ENCODE assay signal across 8 cellular contexts in the genomic region with DNA sequence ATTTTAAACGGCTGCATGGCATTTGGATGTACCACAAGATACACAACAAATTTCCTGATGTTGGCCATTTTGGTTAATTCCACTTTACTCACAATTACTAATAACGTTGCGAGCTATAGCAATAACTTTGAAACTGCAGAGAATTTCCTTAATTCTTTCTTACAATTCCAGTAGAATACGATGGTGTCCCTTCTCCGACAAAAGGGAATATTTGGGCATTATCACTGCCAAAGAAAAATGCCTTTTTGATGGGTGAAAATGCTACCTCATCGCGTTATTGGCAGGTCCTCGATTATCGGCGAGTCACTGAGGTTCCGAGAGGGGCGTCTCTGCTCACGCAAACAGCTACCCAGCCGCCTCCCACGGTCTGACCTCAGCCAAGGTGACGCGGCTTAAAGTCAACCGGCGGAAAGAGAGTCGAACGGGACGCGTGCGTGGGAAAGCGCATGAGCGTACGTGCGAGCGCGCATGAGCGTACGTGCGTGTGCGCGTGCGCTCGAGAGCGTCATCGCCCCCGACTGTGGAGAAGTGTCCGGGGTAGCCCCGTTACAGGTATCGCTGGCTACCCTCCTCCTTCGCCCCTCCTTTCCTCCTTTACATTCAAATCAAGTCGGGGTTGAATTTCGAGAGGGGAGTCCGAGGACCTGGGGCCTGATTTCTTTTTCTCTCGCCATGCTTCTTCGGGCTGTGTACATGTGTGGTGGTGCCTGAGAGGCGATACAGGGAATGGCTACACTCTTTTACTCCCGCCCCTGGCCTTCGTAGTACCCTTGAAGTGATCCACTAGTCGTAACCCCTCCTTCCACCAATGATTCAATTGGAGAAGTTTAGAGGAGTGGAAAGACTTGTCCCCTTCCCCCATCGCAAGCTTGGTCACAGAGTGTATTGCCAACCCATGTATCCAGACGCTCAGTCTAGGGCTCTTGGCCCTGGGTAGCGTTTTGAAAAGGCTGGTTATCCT. TPM values are rescaled to one million over a fixed set of nuclear protein-coding genes. Genes with fewer than 3 reads are reported as not detected.
DNase-seq lines count a peak whose midpoint lies in the region; ATAC-seq and TF ChIP-seq lines count a peak whose summit lies in the region.

A gene (plus strand): TSS at position 495 of the 961 bp plus-strand sequence. CDS start 931 bp downstream, outside the sequence.

- peak within 1 kb of the TSS; percentile 95 for H3K4me3 Mint-ChIP-seq in T-helper 2 cell treated with Interferon-gamma antibody and Interleukin-4, amounts not matched to agents 5 μg/mL and 100 μg/mL, for 36 hours

- H3K27ac ChIP-seq in ascending aorta = peak within 1 kb of the TSS; percentile 83 to 85
- peak within 1 kb of the TSS; percentile 81 for H3K27ac ChIP-seq in vagina

- TF ChIP-seq CTCF in ascending aorta (IDR thresholded peaks at IDR 0.05) (no peak), vagina (IDR thresholded peaks at IDR 0.05) (no peak)

- TF ChIP-seq POLR2A in GM18505 (IDR thresholded peaks at IDR 0.05; ENCODE audit: borderline replicate concordance, extremely low read depth, insufficient read depth, insufficient read length) (peak; percentile 94), vagina (IDR thresholded peaks at IDR 0.05) (no peak)

- H3K4me1 ChIP-seq in ascending aorta (peaks cover 0 to 8% of the 10 kb centered on the region in 2 donors), vagina (peaks cover 30% of the 10 kb centered on the region)

- no peaks in the 10 kb centered on the region for H3K9me3 Mint-ChIP-seq in T-helper 2 cell treated with Interferon-gamma antibody and Interleukin-4, amounts not matched to agents 5 μg/mL and 100 μg/mL, for 36 hours

- H3K36me3 ChIP-seq in ascending aorta (no peaks in the 10 kb centered on the region), vagina (no peaks in the 10 kb centered on the region)

- peaks cover 20% of the 10 kb centered on the region for H3K36me3 Mint-ChIP-seq in T-helper 2 cell treated with Interferon-gamma antibody and Interleukin-4, amounts not matched to agents 5 μg/mL and 100 μg/mL, for 36 hours (ENCODE audit: low read depth)

- peak within 1 kb of the TSS; percentile 98 for H3K27ac Mint-ChIP-seq in T-helper 2 cell treated with Interferon-gamma antibody and Interleukin-4, amounts not matched to agents 5 μg/mL and 100 μg/mL, for 36 hours

- ATAC-seq in GM18505 (IDR thresholded peaks at IDR 0.05; ENCODE audit: unreplicated experiment) = peak; percentile 93
- ATAC-seq in HG02970 (IDR thresholded peaks at IDR 0.05; ENCODE audit: low FRiP score, unreplicated experiment) = peak; percentile 97

- H3K4me1 Mint-ChIP-seq in T-helper 2 cell treated with Interferon-gamma antibody and Interleukin-4, amounts not matched to agents 5 μg/mL and 100 μg/mL, for 36 hours (ENCODE audit: low read depth) = peaks cover 36% of the 10 kb centered on the region

- peak; percentile 68 to 77 for DNase-seq in NCI-H1930 (lab: John Stamatoyannopoulos, UW)
- DNase-seq in T-helper 2 cell treated with Interferon-gamma antibody and Interleukin-4, amounts not matched to agents 5 μg/mL and 100 μg/mL, for 36 hours (ENCODE audit: low spot score) = peak; percentile 95
- DNase-seq in ascending aorta (ENCODE audit: low spot score in 2 of 2) = peak; percentile 73 to 95
- peak; percentile 85 for DNase-seq in hepatic stellate cell (ENCODE audit: low spot score)
- peak; percentile 89 for DNase-seq in putamen (ENCODE audit: low spot score)
- DNase-seq in vagina (ENCODE audit: extremely low spot score in 2 of 2) = peak in 1 of 2 donors; percentile 89

- intact Hi-C loops in ascending aorta (cut with DNase I) = loop anchor here (10.0 kb wide), 1 partner anchor 315 kb away; no protein-coding TSS in a partner anchor
- intact Hi-C loops in vagina (cut with DNase I) = loop anchor here (10.0 kb wide), 1 partner anchor 125 kb away; a partner anchor contains a TSS

- H3K27me3 ChIP-seq in ascending aorta = no peaks in the 10 kb centered on the region
- no peaks in the 10 kb centered on the region for H3K27me3 ChIP-seq in vagina

- H3K9me3 ChIP-seq in ascending aorta (no peaks in the 10 kb centered on the region), vagina (no peaks in the 10 kb centered on the region)

- H3K27me3 Mint-ChIP-seq in T-helper 2 cell treated with Interferon-gamma antibody and Interleukin-4, amounts not matched to agents 5 μg/mL and 100 μg/mL, for 36 hours (ENCODE audit: low read depth) = no peaks in the 10 kb centered on the region

- peak within 1 kb of the TSS; percentile 68 to 69 for H3K4me3 ChIP-seq in ascending aorta
- H3K4me3 ChIP-seq in vagina = peak within 1 kb of the TSS; percentile 61 to 66

RNA-seq across cellular contexts. Expression of the gene that starts here (rescaled TPM):
- total RNA-seq in ascending aorta (not detected), vagina (5.9 TPM)

Comparison
In these comparisons a context has a peak if more than half of its experiments do, and no peak if none do; other contexts are left out.
1. Peak in DNase-seq, H3K4me3 ChIP-seq and H3K27ac ChIP-seq in ascending aorta; RNA of the gene not detected or under 1 TPM.